ENCODE assay signal across 11 cellular contexts in genomic region chr16:49621240-49622083, GRCh38.
DNase-seq lines count a peak whose midpoint lies in the region; ATAC-seq and TF ChIP-seq lines count a peak whose summit lies in the region.
"Had no signal": no experiment of that assay in that cellular context is flagged by ENCODE, and none has a peak within 500 bp of the region (broad histone marks: within the 10 kb centered on the region; RNA-seq: fewer than 3 reads in every experiment).

No MANE protein-coding gene starts in this region.

- H3K4me1 ChIP-seq in heart left ventricle (peaks cover 0 to 26% (median 16%) of the 10 kb centered on the region in 12 donors), endodermal cell (ENCODE audit: control insufficient read depth, insufficient read depth, low read length) (no peaks in the 10 kb centered on the region), neuronal stem cell (ENCODE audit: control insufficient read depth in 2 of 2, insufficient read depth in 1 of 2, low read depth in 1 of 2, low read length in 2 of 2) (peaks cover 8 to 18% of the 10 kb centered on the region in 2 donors), vagina (peaks cover 24% of the 10 kb centered on the region)

- H3K27me3 ChIP-seq in heart left ventricle (no peaks in the 10 kb centered on the region), endodermal cell (ENCODE audit: control insufficient read depth, insufficient read depth, low read length, poor library complexity, severe bottlenecking) (no peaks in the 10 kb centered on the region), neuronal stem cell (ENCODE audit: control insufficient read depth in 3 of 3, insufficient read depth in 3 of 3, low read depth in 1 of 3, low read length in 3 of 3) (no peaks in the 10 kb centered on the region), vagina (no peaks in the 10 kb centered on the region)

- no peak overlapping the region for H3K4me2 ChIP-seq in neuronal stem cell (ENCODE audit: insufficient read depth, low read length, poor library complexity, severe bottlenecking)

- intact Hi-C loops in heart left ventricle (cut with DNase I) (no loop called here), Right ventricle myocardium inferior (cut with DNase I) (no loop called here), vagina (cut with DNase I) (loop anchor here (10.0 kb wide), 1 partner anchor 233 kb away; the partner anchor contains the start of gene ZNF423)

- peaks cover 4% of the 10 kb centered on the region for H3K4me1 Mint-ChIP-seq in endodermal cell

- no peak overlapping the region for H3K4ac ChIP-seq in neuronal stem cell (ENCODE audit: low read length)

- H2BK120ac ChIP-seq in neuronal stem cell (ENCODE audit: low read depth, low read length): no peak overlapping the region

- H3K4me3 ChIP-seq in heart left ventricle (no peak overlapping the region), endodermal cell (ENCODE audit: low read length) (no peak overlapping the region), neuronal stem cell (ENCODE audit: low read length in 2 of 2) (no peak overlapping the region), vagina (no peak overlapping the region)

- peak overlapping the region; percentile 25 for H2AK5ac ChIP-seq in neuronal stem cell (ENCODE audit: low read depth, low read length)

- TF ChIP-seq POLR2A in heart left ventricle (IDR thresholded peaks at IDR 0.05) (no peak), vagina (IDR thresholded peaks at IDR 0.05) (no peak)

- H4K8ac ChIP-seq in neuronal stem cell (ENCODE audit: low read depth, low read length): no peak overlapping the region

- H2BK12ac ChIP-seq in neuronal stem cell (ENCODE audit: low read length): no peak overlapping the region

- no peak overlapping the region for H2BK15ac ChIP-seq in neuronal stem cell (ENCODE audit: low read length)

- H3K14ac ChIP-seq in neuronal stem cell (ENCODE audit: low read length): no peak overlapping the region

- DNase-seq in heart left ventricle: no peak
- no peak for DNase-seq in Right ventricle myocardium inferior (ENCODE audit: missing footprints)
- DNase-seq in endodermal cell: peak; percentile 54
- no peak for DNase-seq in neuronal stem cell (ENCODE audit: low spot score)
- no peak for DNase-seq in vagina (ENCODE audit: extremely low spot score in 2 of 2)
- DNase-seq in NCI-H510A treated with DMSO at 0.1 percent for 48 hours (lab: John Stamatoyannopoulos, UW): no peak
- DNase-seq in COR-L47 (lab: John Stamatoyannopoulos, UW): no peak
- DNase-seq: activated T-cell treated with anti-CD3 and anti-CD28 coated beads, Interleukin-2, amount 50 U/mL, for 24 hours; NCI-H1105; NCI-H446 had no signal

- ATAC-seq in heart left ventricle (no peak), Right ventricle myocardium inferior (no peak), GM18502 (IDR thresholded peaks at IDR 0.05; ENCODE audit: poor library complexity, unreplicated experiment) (no peak)

- no peak overlapping the region for H2BK5ac ChIP-seq in neuronal stem cell (ENCODE audit: low read length)

- no peak overlapping the region for H4K91ac ChIP-seq in neuronal stem cell (ENCODE audit: low read depth, low read length, poor library complexity)

- H3K9me3 Mint-ChIP-seq in endodermal cell: no peaks in the 10 kb centered on the region
- H3K9me3 Mint-ChIP-seq: activated T-cell treated with anti-CD3 and anti-CD28 coated beads, Interleukin-2, amount 50 U/mL, for 24 hours had no signal

- H3K79me1 ChIP-seq in neuronal stem cell (ENCODE audit: low read depth, low read length): peaks cover 9% of the 10 kb centered on the region

- no peaks in the 10 kb centered on the region for H3K27me3 Mint-ChIP-seq in endodermal cell (ENCODE audit: insufficient read depth)
- H3K27me3 Mint-ChIP-seq: activated T-cell treated with anti-CD3 and anti-CD28 coated beads, Interleukin-2, amount 50 U/mL, for 24 hours had no signal

- H3K36me3 ChIP-seq in heart left ventricle (peaks cover 0 to 19% (median 0%) of the 10 kb centered on the region in 9 donors), endodermal cell (ENCODE audit: control insufficient read depth, insufficient read depth, low read length) (peaks cover 4% of the 10 kb centered on the region), neuronal stem cell (replicated peaks in 1 of 2; ENCODE audit: control insufficient read depth in 2 of 2, insufficient read depth in 2 of 2, low read length in 2 of 2) (peaks cover 12 to 56% of the 10 kb centered on the region in 2 donors), vagina (no peaks in the 10 kb centered on the region)

- peak overlapping the region; percentile 70 for H3K18ac ChIP-seq in neuronal stem cell (ENCODE audit: low read length)

- H3K27ac ChIP-seq in heart left ventricle (peak overlapping the region in 10 of 12 donors; percentile 67 to 85 (median 76)), endodermal cell (ENCODE audit: low read depth, low read length) (peak overlapping the region; percentile 77), neuronal stem cell (replicated peaks; ENCODE audit: low read length) (no peak overlapping the region), vagina (peak overlapping the region; percentile 81)

- no peak overlapping the region for H3K23ac ChIP-seq in neuronal stem cell (ENCODE audit: low read depth, low read length, poor library complexity)

- H3K9ac ChIP-seq in endodermal cell (ENCODE audit: extremely low read depth, low read length, poor library complexity, severe bottlenecking) (no peak overlapping the region), neuronal stem cell (ENCODE audit: low read depth, low read length, poor library complexity) (no peak overlapping the region)

- H3K4me3 Mint-ChIP-seq in endodermal cell: no peak overlapping the region
- H3K4me3 Mint-ChIP-seq: activated T-cell treated with anti-CD3 and anti-CD28 coated beads, Interleukin-2, amount 50 U/mL, for 24 hours had no signal

- H2AFZ ChIP-seq in neuronal stem cell (ENCODE audit: low read length): no peak overlapping the region

- peaks cover 7% of the 10 kb centered on the region for H3K36me3 Mint-ChIP-seq in endodermal cell (ENCODE audit: low read depth)

- TF ChIP-seq CTCF in heart left ventricle (IDR thresholded peaks at IDR 0.05) (no peak), endodermal cell (conservative IDR thresholded peaks at IDR 0.05) (no peak), vagina (IDR thresholded peaks at IDR 0.05) (no peak)

- no peaks in the 10 kb centered on the region for H3K9me3 ChIP-seq in heart left ventricle
- peaks cover 4% of the 10 kb centered on the region for H3K9me3 ChIP-seq in endodermal cell (ENCODE audit: control insufficient read depth, low read length)
- peaks cover 0 to 2% of the 10 kb centered on the region in 2 donors for H3K9me3 ChIP-seq in neuronal stem cell (replicated peaks in 1 of 2; ENCODE audit: control insufficient read depth in 2 of 2, insufficient read depth in 1 of 2, low read depth in 1 of 2, low read length in 2 of 2)
- H3K9me3 ChIP-seq in vagina: no peaks in the 10 kb centered on the region

- 84 to 90% (median 87%) methylated on average over 13 of the region's 13 CpGs for WGBS in heart left ventricle, 4 donors
- 84 to 92% methylated on average over 3 to 13 of the region's 13 CpGs for WGBS in endodermal cell (ENCODE audit: insufficient coverage in 1 of 2, insufficient read length in 1 of 2), 2 experiments
- WGBS in neuronal stem cell (ENCODE audit: extremely low coverage in 2 of 2, insufficient read length in 2 of 2, insufficient replicate concordance in 1 of 2), 2 donors: no CpG with 5 or more reads among the region's 13 CpGs

- peak overlapping the region; percentile 39 for H3K27ac Mint-ChIP-seq in endodermal cell
- H3K27ac Mint-ChIP-seq: activated T-cell treated with anti-CD3 and anti-CD28 coated beads, Interleukin-2, amount 50 U/mL, for 24 hours had no signal
